Comparison of ENCODE assay signal across 20 cellular contexts in the genomic region with DNA sequence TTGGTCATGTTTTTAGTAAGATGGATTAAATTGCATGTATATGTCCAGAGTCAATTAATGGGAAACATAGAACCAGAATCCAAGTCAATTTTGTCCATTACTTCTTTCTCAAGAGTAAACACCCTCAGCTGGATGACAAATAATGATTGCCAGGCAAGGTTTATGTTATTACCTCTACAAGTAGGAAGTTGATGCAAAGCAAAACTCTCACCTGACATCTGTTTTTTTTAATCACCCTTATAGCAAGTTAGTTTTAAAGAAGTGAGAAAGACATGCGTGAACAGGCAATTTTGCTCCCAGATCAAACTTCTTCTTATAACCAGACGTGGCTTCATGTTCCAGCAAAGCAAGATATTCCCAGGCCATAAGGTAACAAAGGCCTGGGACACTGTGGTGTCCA.
A peak's percentile ranks its signal among the peaks of the same experiment; 100 is the strongest.
DNase-seq lines count a peak whose midpoint lies in the region; ATAC-seq, FAIRE-seq and TF ChIP-seq lines count a peak whose summit lies in the region.
"Had no signal": no experiment of that assay in that cellular context is flagged by ENCODE, and none has a peak within 500 bp of the region (broad histone marks: within the 10 kb centered on the region; RNA-seq: fewer than 3 reads in every experiment).

No MANE protein-coding gene starts in this region.

- no peaks in the 10 kb centered on the region for H3K27me3 Mint-ChIP-seq in endodermal cell (ENCODE audit: insufficient read depth)

- H3K4me1 ChIP-seq in endodermal cell (ENCODE audit: control insufficient read depth, insufficient read depth, low read length), result no peaks in the 10 kb centered on the region

- no peak for DNase-seq in endodermal cell
- DNase-seq in NCI-H187 treated with DMSO at 0.1 percent for 48 hours (lab: John Stamatoyannopoulos, UW), result no peak
- DNase-seq in NCI-H187 (lab: John Stamatoyannopoulos, UW), result no peak
- DNase-seq in GM12892 (ENCODE audit: insufficient read length), result no peak
- DNase-seq: Calu3, DMS79 treated with DMSO at 0.1 percent for 48 hours, KBM-7, MG63, NCI-H2081, NCI-H2227 treated with DMSO at 0.1 percent for 48 hours, NCI-H526 treated with DMSO at 0.1 percent for 48 hours, Right ventricle myocardium superior, RPMI8226, T-cell had no signal

- no peaks in the 10 kb centered on the region for H3K9me3 ChIP-seq in endodermal cell (ENCODE audit: control insufficient read depth, low read length)
- H3K9me3 ChIP-seq: MG63 had no signal

- peak overlapping the region; percentile 49 for H3K27ac ChIP-seq in endodermal cell (ENCODE audit: low read depth, low read length)
- H3K27ac ChIP-seq: 22Rv1 had no signal

- H3K4me3 Mint-ChIP-seq in endodermal cell, result no peak overlapping the region
- H3K4me3 Mint-ChIP-seq: T-cell had no signal

- TF ChIP-seq POLR2A in GM12892 (IDR thresholded peaks at IDR 0.05; ENCODE audit: low read depth, low read length), result no peak

- no peaks in the 10 kb centered on the region for H3K27me3 ChIP-seq in endodermal cell (ENCODE audit: control insufficient read depth, insufficient read depth, low read length, poor library complexity, severe bottlenecking)
- H3K27me3 ChIP-seq: MG63 had no signal

- peak; percentile 8 for FAIRE-seq in G401.6 (lab: Jason Lieb, UNC)
- no peak for FAIRE-seq in GM12892 (lab: Jason Lieb, UNC)
- FAIRE-seq: H1 had no signal

- H3K36me3 ChIP-seq in endodermal cell (ENCODE audit: control insufficient read depth, insufficient read depth, low read length), result no peaks in the 10 kb centered on the region
- H3K36me3 ChIP-seq: MG63 had no signal

- no peak overlapping the region for H3K27ac Mint-ChIP-seq in endodermal cell
- H3K27ac Mint-ChIP-seq: T-cell had no signal

- peaks cover 2% of the 10 kb centered on the region for H3K4me1 Mint-ChIP-seq in endodermal cell
- H3K4me1 Mint-ChIP-seq: T-cell had no signal

- H3K9ac ChIP-seq in endodermal cell (ENCODE audit: extremely low read depth, low read length, poor library complexity, severe bottlenecking), result no peak overlapping the region

- 91 to 100% methylated on average over 2 of the region's 2 CpGs for WGBS in endodermal cell (ENCODE audit: insufficient coverage in 1 of 2, insufficient read length in 1 of 2), 2 experiments

- TF ChIP-seq CTCF in endodermal cell (conservative IDR thresholded peaks at IDR 0.05), result no peak

- H3K36me3 Mint-ChIP-seq in endodermal cell (ENCODE audit: low read depth), result peaks cover 7% of the 10 kb centered on the region
- H3K36me3 Mint-ChIP-seq: T-cell had no signal

- no peak overlapping the region for H3K4me3 ChIP-seq in endodermal cell (ENCODE audit: low read length)
- H3K4me3 ChIP-seq: MG63 had no signal

- peaks cover 30% of the 10 kb centered on the region for H3K9me3 Mint-ChIP-seq in endodermal cell
- H3K9me3 Mint-ChIP-seq: T-cell had no signal

- ATAC-seq in GM19395 (IDR thresholded peaks at IDR 0.05; ENCODE audit: unreplicated experiment) (peak; percentile 55), HG03565 (IDR thresholded peaks at IDR 0.05; ENCODE audit: unreplicated experiment) (peak; percentile 56), GM21717 (IDR thresholded peaks at IDR 0.05; ENCODE audit: unreplicated experiment) (no peak)
- ATAC-seq: T-cell had no signal
